11 cellular contexts compared by ENCODE assay signal in genomic region chr7:158325530-158326381, GRCh38.
DNase-seq lines count a peak whose midpoint lies in the region; ATAC-seq, FAIRE-seq and TF ChIP-seq lines count a peak whose summit lies in the region.
"Had no signal": no experiment of that assay in that cellular context is flagged by ENCODE, and none has a peak within 500 bp of the region (broad histone marks: within the 10 kb centered on the region; RNA-seq: fewer than 3 reads in every experiment).

No MANE protein-coding gene starts in this region.

- TF ChIP-seq CTCF in MCF 10A (IDR thresholded peaks at IDR 0.05; ENCODE audit: unreplicated experiment) (peak; percentile 11), mammary epithelial cell (conservative IDR thresholded peaks at IDR 0.05 in 1 of 2, IDR thresholded peaks at IDR 0.05 in 1 of 2; ENCODE audit: extremely low read depth in 1 of 2, insufficient read depth in 1 of 2, low read depth in 1 of 2, low read length in 2 of 2) (no peak)

- no peaks in the 10 kb centered on the region for H3K4me1 ChIP-seq in mammary epithelial cell (ENCODE audit: insufficient read depth, low read length)
- H3K4me1 ChIP-seq: parathyroid adenoma, SJSA1 had no signal

- no peak for FAIRE-seq in urothelium cell line (lab: Jason Lieb, UNC)

- dilution Hi-C loops in mammary epithelial cell (cut with HindIII; ENCODE audit: low sequenced_read_pairs) = no loop called here

- H3K27ac ChIP-seq in mammary epithelial cell (ENCODE audit: insufficient read depth, low read depth, low read length) = no peak overlapping the region
- H3K27ac ChIP-seq: parathyroid adenoma, SJSA1 had no signal

- 26% methylated on average over 23 of the region's 27 CpGs for WGBS in mammary epithelial cell (ENCODE audit: low coverage, missing lambda C conversion rate)

- H3K9ac ChIP-seq in mammary epithelial cell (ENCODE audit: insufficient read depth, low read length) = no peak overlapping the region
- H3K9ac ChIP-seq: parathyroid adenoma had no signal

- no peaks in the 10 kb centered on the region for H4K20me1 ChIP-seq in mammary epithelial cell (ENCODE audit: insufficient read depth, low read length)

- no peaks in the 10 kb centered on the region for H3K79me2 ChIP-seq in mammary epithelial cell (ENCODE audit: insufficient read depth, low read length)
- H3K79me2 ChIP-seq: parathyroid adenoma had no signal

- no peaks in the 10 kb centered on the region for H3K36me3 ChIP-seq in mammary epithelial cell (ENCODE audit: insufficient read depth, low read length)
- H3K36me3 ChIP-seq: SJSA1 had no signal

- peaks cover 6% of the 10 kb centered on the region for H3K4me1 Mint-ChIP-seq in MCF 10A (ENCODE audit: insufficient read depth, unreplicated experiment)
- H3K4me1 Mint-ChIP-seq in activated naive CD4-positive, alpha-beta T cell treated with anti-CD3 and anti-CD28 coated beads for 36 hours (ENCODE audit: low read depth) = no peaks in the 10 kb centered on the region
- H3K4me1 Mint-ChIP-seq: activated naive CD4-positive, alpha-beta T cell treated with anti-CD3 and anti-CD28 coated beads, Interleukin-2, amount 50 U/mL, for 24 hours had no signal

- peak; percentile 40 for DNase-seq in MCF 10A (ENCODE audit: unreplicated experiment)
- DNase-seq in mammary epithelial cell = no peak
- DNase-seq in SK-N-DZ (ENCODE audit: low spot score) = peak; percentile 82
- DNase-seq in left colon = peak in 1 of 2 donors; percentile 33
- DNase-seq in urothelium cell line (ENCODE audit: low spot score) = peak; percentile 69
- no peak for DNase-seq in stimulated activated CD4-positive, alpha-beta T cell treated with anti-CD3 and anti-CD28 coated beads, Interleukin-2, amount 100 ng/mL, for 24 hours
- no peak for DNase-seq in activated naive CD4-positive, alpha-beta T cell treated with anti-CD3 and anti-CD28 coated beads for 36 hours
- DNase-seq in stimulated activated CD4-positive, alpha-beta T cell treated with anti-CD3 and anti-CD28 coated beads, Interleukin-15, amount 100 ng/mL, for 24 hours = no peak

- intact Hi-C loops in MCF 10A (cut with micrococcal nuclease) (no loop called here), mammary epithelial cell (cut with micrococcal nuclease) (loop anchor here (5.0 kb wide), 1 partner anchor 893 kb away; no protein-coding TSS in a partner anchor), left colon (cut with DNase I, micrococcal nuclease) (no loop called here)
- intact Hi-C loops in activated naive CD4-positive, alpha-beta T cell treated with anti-CD3 and anti-CD28 coated beads for 36 hours (cut with micrococcal nuclease) = no loop called here

- in situ Hi-C loops in mammary epithelial cell (cut with MboI; ENCODE audit: low sequenced_read_pairs in 2 of 2) = no loop called here

- peaks cover 12% of the 10 kb centered on the region for H3K36me3 Mint-ChIP-seq in MCF 10A (ENCODE audit: insufficient read depth, unreplicated experiment)
- no peaks in the 10 kb centered on the region for H3K36me3 Mint-ChIP-seq in activated naive CD4-positive, alpha-beta T cell treated with anti-CD3 and anti-CD28 coated beads for 36 hours (ENCODE audit: low read depth)
- H3K36me3 Mint-ChIP-seq: activated naive CD4-positive, alpha-beta T cell treated with anti-CD3 and anti-CD28 coated beads, Interleukin-2, amount 50 U/mL, for 24 hours had no signal

- CTCF ChIA-PET in MCF 10A (lab: Yijun Ruan, JAX) = interaction anchor here (0.6 to 1.0 kb wide), 9 partner anchors 81 to 1284 kb away, joined by 3 to 5 read pairs (median 3); no protein-coding TSS in a partner anchor
- CTCF ChIA-PET in mammary epithelial cell (lab: Charles Lee; ENCODE audit: low non-redundant PET) = no interaction called here
- CTCF ChIA-PET in activated naive CD4-positive, alpha-beta T cell treated with anti-CD3 and anti-CD28 coated beads for 36 hours (lab: Charles Lee) = no interaction called here

- peaks cover 58% of the 10 kb centered on the region for H3K9me3 ChIP-seq in mammary epithelial cell (replicated peaks; ENCODE audit: insufficient read depth, low read length)

- POLR2A ChIA-PET in MCF 10A (lab: Yijun Ruan, JAX) = interaction anchor here (0.6 kb wide), 1 partner anchor 898 kb away, joined by 3 read pairs; no protein-coding TSS in a partner anchor

- H3K4me3 ChIP-seq in mammary epithelial cell (replicated peaks in 1 of 3; ENCODE audit: insufficient read depth in 1 of 3, low read depth in 2 of 3, low read length in 3 of 3) = no peak overlapping the region
- H3K4me3 ChIP-seq: SJSA1 had no signal

- ATAC-seq in left colon = peak; percentile 73

- no peak overlapping the region for H3K4me3 Mint-ChIP-seq in MCF 10A (ENCODE audit: unreplicated experiment)
- no peak overlapping the region for H3K4me3 Mint-ChIP-seq in activated naive CD4-positive, alpha-beta T cell treated with anti-CD3 and anti-CD28 coated beads for 36 hours
- H3K4me3 Mint-ChIP-seq: activated naive CD4-positive, alpha-beta T cell treated with anti-CD3 and anti-CD28 coated beads, Interleukin-2, amount 50 U/mL, for 24 hours had no signal

- no peak overlapping the region for H3K4me2 ChIP-seq in mammary epithelial cell (ENCODE audit: insufficient read depth, low read depth, low read length)

- H3K27me3 Mint-ChIP-seq in MCF 10A (ENCODE audit: insufficient read depth, unreplicated experiment) = no peaks in the 10 kb centered on the region
- H3K27me3 Mint-ChIP-seq in activated naive CD4-positive, alpha-beta T cell treated with anti-CD3 and anti-CD28 coated beads for 36 hours (ENCODE audit: low read depth) = peaks cover 2% of the 10 kb centered on the region

- H2AFZ ChIP-seq in mammary epithelial cell (ENCODE audit: low read depth, low read length) = no peak overlapping the region
- H2AFZ ChIP-seq: parathyroid adenoma had no signal

- H3K9me3 Mint-ChIP-seq in MCF 10A (ENCODE audit: unreplicated experiment) = peaks cover 22% of the 10 kb centered on the region
- peaks cover 16% of the 10 kb centered on the region for H3K9me3 Mint-ChIP-seq in activated naive CD4-positive, alpha-beta T cell treated with anti-CD3 and anti-CD28 coated beads for 36 hours

- BruUV-seq in MCF 10A (replicated peaks; lab: Mats Ljungman, UMichigan) (no TSS peak), mammary epithelial cell (replicated peaks; lab: Mats Ljungman, UMichigan) (no TSS peak)

- no peak overlapping the region for H3K27ac Mint-ChIP-seq in MCF 10A (ENCODE audit: low read depth, unreplicated experiment)
- H3K27ac Mint-ChIP-seq in activated naive CD4-positive, alpha-beta T cell treated with anti-CD3 and anti-CD28 coated beads for 36 hours = no peak overlapping the region
- H3K27ac Mint-ChIP-seq: activated naive CD4-positive, alpha-beta T cell treated with anti-CD3 and anti-CD28 coated beads, Interleukin-2, amount 50 U/mL, for 24 hours had no signal

- no peaks in the 10 kb centered on the region for H3K27me3 ChIP-seq in mammary epithelial cell (ENCODE audit: insufficient read depth, low read length)
- H3K27me3 ChIP-seq: SJSA1 had no signal

Comparison
In these comparisons a context has a peak if more than half of its experiments do, and no peak if none do; other contexts are left out.
1. DNase-seq: peak in MCF 10A (single experiment), SK-N-DZ (single experiment) and urothelium cell line (single experiment); none in mammary epithelial cell (single experiment), stimulated activated CD4-positive, alpha-beta T cell treated with anti-CD3 and anti-CD28 coated beads, Interleukin-2, amount 100 ng/mL, for 24 hours (0 of 2), activated naive CD4-positive, alpha-beta T cell treated with anti-CD3 and anti-CD28 coated beads for 36 hours (single experiment) and stimulated activated CD4-positive, alpha-beta T cell treated with anti-CD3 and anti-CD28 coated beads, Interleukin-15, amount 100 ng/mL, for 24 hours (single experiment).